28 cellular contexts compared by ENCODE assay signal in genomic region chr10:80050752-80051151, GRCh38.
"Had no signal": no experiment of that assay in that cellular context is flagged by ENCODE, and none has a peak within 500 bp of the region (broad histone marks: within the 10 kb centered on the region; RNA-seq: fewer than 3 reads in every experiment).

No MANE protein-coding gene starts in this region.

- H3K36me3 ChIP-seq: stomach, suprapubic skin, thoracic aorta, thyroid gland, tibial nerve, transverse colon, upper lobe of left lung, upper lobe of right lung, uterus, vagina had no signal

- H3K27ac Mint-ChIP-seq: stimulated activated effector memory CD8-positive, alpha-beta T cell treated with anti-CD3 and anti-CD28 coated beads, Interleukin-12 subunit alpha, Interleukin-12 subunit beta, amount 100 ng/mL, for 72 hours; stimulated activated memory B cell treated with anti-CD40 and anti-IgM and Interleukin-4, amounts not matched to agents 10 μg/mL and 1 μg/mL and 100 μg/mL, for 72 hours; stimulated activated naive B cell treated with anti-CD40 and anti-IgM and Interleukin-4, amounts not matched to agents 10 μg/mL and 1 μg/mL and 100 μg/mL, for 72 hours; stimulated activated naive CD8-positive, alpha-beta T cell treated with anti-CD3 and anti-CD28 coated beads, Interleukin-15, amount 100 ng/mL, for 72 hours; stimulated activated naive CD8-positive, alpha-beta T cell treated with anti-CD3 and anti-CD28 coated beads, Interleukin-15, Interleukin-2, amounts not matched to agents 100 ng/mL and 50 ng/mL, for 24 hours; type B pancreatic cell had no signal

- H3K9me3 ChIP-seq: stomach, suprapubic skin, testis, thoracic aorta, thyroid gland, tibial artery, tibial nerve, transverse colon, upper lobe of left lung, upper lobe of right lung, uterus, vagina had no signal

- ATAC-seq: stimulated activated effector memory CD8-positive, alpha-beta T cell treated with anti-CD3 and anti-CD28 coated beads, Interleukin-12 subunit alpha, Interleukin-12 subunit beta, amount 100 ng/mL, for 72 hours; stimulated activated memory B cell treated with anti-CD40 and anti-IgM and Interleukin-4, amounts not matched to agents 10 μg/mL and 1 μg/mL and 100 μg/mL, for 72 hours; stimulated activated naive B cell treated with anti-CD40 and anti-IgM and Interleukin-4, amounts not matched to agents 10 μg/mL and 1 μg/mL and 100 μg/mL, for 72 hours; stimulated activated naive CD8-positive, alpha-beta T cell treated with anti-CD3 and anti-CD28 coated beads, Interleukin-15, amount 100 ng/mL, for 72 hours; stimulated activated naive CD8-positive, alpha-beta T cell treated with anti-CD3 and anti-CD28 coated beads, Interleukin-15, Interleukin-2, amounts not matched to agents 100 U/mL and 50 U/mL, for 24 hours; upper lobe of right lung had no signal

- H3K4me3 ChIP-seq: stomach, suprapubic skin, testis, thoracic aorta, thyroid gland, tibial artery, tibial nerve, transverse colon, upper lobe of left lung, upper lobe of right lung, uterus, vagina had no signal

- H3K27me3 Mint-ChIP-seq: stimulated activated memory B cell treated with anti-CD40 and anti-IgM and Interleukin-4, amounts not matched to agents 10 μg/mL and 1 μg/mL and 100 μg/mL, for 72 hours; stimulated activated naive CD8-positive, alpha-beta T cell treated with anti-CD3 and anti-CD28 coated beads, Interleukin-15, amount 100 ng/mL, for 72 hours; type B pancreatic cell had no signal

- H3K4me3 Mint-ChIP-seq: stimulated activated effector memory CD8-positive, alpha-beta T cell treated with anti-CD3 and anti-CD28 coated beads, Interleukin-12 subunit alpha, Interleukin-12 subunit beta, amount 100 ng/mL, for 72 hours; stimulated activated memory B cell treated with anti-CD40 and anti-IgM and Interleukin-4, amounts not matched to agents 10 μg/mL and 1 μg/mL and 100 μg/mL, for 72 hours; stimulated activated naive B cell treated with anti-CD40 and anti-IgM and Interleukin-4, amounts not matched to agents 10 μg/mL and 1 μg/mL and 100 μg/mL, for 72 hours; stimulated activated naive CD8-positive, alpha-beta T cell treated with anti-CD3 and anti-CD28 coated beads, Interleukin-15, amount 100 ng/mL, for 72 hours; stimulated activated naive CD8-positive, alpha-beta T cell treated with anti-CD3 and anti-CD28 coated beads, Interleukin-15, Interleukin-2, amounts not matched to agents 100 ng/mL and 50 ng/mL, for 24 hours; type B pancreatic cell had no signal

- H3K9me3 Mint-ChIP-seq: stimulated activated effector memory CD8-positive, alpha-beta T cell treated with anti-CD3 and anti-CD28 coated beads, Interleukin-12 subunit alpha, Interleukin-12 subunit beta, amount 100 ng/mL, for 72 hours; stimulated activated memory B cell treated with anti-CD40 and anti-IgM and Interleukin-4, amounts not matched to agents 10 μg/mL and 1 μg/mL and 100 μg/mL, for 72 hours; stimulated activated naive B cell treated with anti-CD40 and anti-IgM and Interleukin-4, amounts not matched to agents 10 μg/mL and 1 μg/mL and 100 μg/mL, for 72 hours; stimulated activated naive CD8-positive, alpha-beta T cell treated with anti-CD3 and anti-CD28 coated beads, Interleukin-15, amount 100 ng/mL, for 72 hours; stimulated activated naive CD8-positive, alpha-beta T cell treated with anti-CD3 and anti-CD28 coated beads, Interleukin-15, Interleukin-2, amounts not matched to agents 100 ng/mL and 50 ng/mL, for 24 hours; type B pancreatic cell had no signal

- DNase-seq: stimulated activated CD4-positive, alpha-beta T cell treated with anti-CD3 and anti-CD28 coated beads, Interleukin-2, amount 100 ng/mL, for 48 hours; stimulated activated CD4-positive, alpha-beta T cell treated with anti-CD3 and anti-CD28 coated beads, Interleukin-4, amount 100 ng/mL, for 1 hour; stimulated activated CD4-positive, alpha-beta T cell treated with anti-CD3 and anti-CD28 coated beads, Interleukin-4, amount 100 ng/mL, for 24 hours; stimulated activated CD4-positive, alpha-beta T cell treated with anti-CD3 and anti-CD28 coated beads, Interleukin-4, amount 100 ng/mL, for 4 hours; stimulated activated CD8-positive, alpha-beta memory T cell treated with anti-CD3 and anti-CD28 coated beads, Interleukin-4, amount 100 ng/mL, for 48 hours; stimulated activated naive B cell treated with anti-CD40 and anti-IgM and Interleukin-4, amounts not matched to agents 10 μg/mL and 1 μg/mL and 100 μg/mL, for 72 hours; stimulated activated naive CD4-positive, alpha-beta T cell; stimulated activated naive CD4-positive, alpha-beta T cell treated with Interleukin-2 at 50 U/mL for 16 hours; stimulated activated naive CD8-positive, alpha-beta T cell treated with anti-CD3 and anti-CD28 coated beads, Interleukin-15, amount 100 ng/mL, for 72 hours; stimulated activated naive CD8-positive, alpha-beta T cell treated with anti-CD3 and anti-CD28 coated beads, Interleukin-15, Interleukin-2, amounts not matched to agents 100 U/mL and 50 U/mL, for 24 hours; stomach; substantia nigra; testis; thyroid gland; tibial artery; transverse colon; trophoblast cell; upper lobe of left lung; upper lobe of right lung; uterus had no signal

- H3K4me1 Mint-ChIP-seq: stimulated activated effector memory CD8-positive, alpha-beta T cell treated with anti-CD3 and anti-CD28 coated beads, Interleukin-12 subunit alpha, Interleukin-12 subunit beta, amount 100 ng/mL, for 72 hours; stimulated activated memory B cell treated with anti-CD40 and anti-IgM and Interleukin-4, amounts not matched to agents 10 μg/mL and 1 μg/mL and 100 μg/mL, for 72 hours; stimulated activated naive B cell treated with anti-CD40 and anti-IgM and Interleukin-4, amounts not matched to agents 10 μg/mL and 1 μg/mL and 100 μg/mL, for 72 hours; stimulated activated naive CD8-positive, alpha-beta T cell treated with anti-CD3 and anti-CD28 coated beads, Interleukin-15, amount 100 ng/mL, for 72 hours had no signal

- H3K36me3 Mint-ChIP-seq: stimulated activated effector memory CD8-positive, alpha-beta T cell treated with anti-CD3 and anti-CD28 coated beads, Interleukin-12 subunit alpha, Interleukin-12 subunit beta, amount 100 ng/mL, for 72 hours; stimulated activated memory B cell treated with anti-CD40 and anti-IgM and Interleukin-4, amounts not matched to agents 10 μg/mL and 1 μg/mL and 100 μg/mL, for 72 hours; stimulated activated naive B cell treated with anti-CD40 and anti-IgM and Interleukin-4, amounts not matched to agents 10 μg/mL and 1 μg/mL and 100 μg/mL, for 72 hours; type B pancreatic cell had no signal

- H3K4me1 ChIP-seq: stomach, suprapubic skin, testis, thyroid gland, tibial artery, tibial nerve, transverse colon, upper lobe of right lung, uterus, vagina had no signal

- H3K27ac ChIP-seq: stomach, suprapubic skin, testis, thoracic aorta, thyroid gland, tibial artery, tibial nerve, transverse colon, upper lobe of left lung, upper lobe of right lung, uterus, vagina had no signal

- H3K27me3 ChIP-seq: stomach, suprapubic skin, testis, thyroid gland, tibial artery, tibial nerve, transverse colon, upper lobe of left lung, upper lobe of right lung, uterus, vagina had no signal
